Comparison of ENCODE assay signal across 11 cellular contexts in the genomic region with DNA sequence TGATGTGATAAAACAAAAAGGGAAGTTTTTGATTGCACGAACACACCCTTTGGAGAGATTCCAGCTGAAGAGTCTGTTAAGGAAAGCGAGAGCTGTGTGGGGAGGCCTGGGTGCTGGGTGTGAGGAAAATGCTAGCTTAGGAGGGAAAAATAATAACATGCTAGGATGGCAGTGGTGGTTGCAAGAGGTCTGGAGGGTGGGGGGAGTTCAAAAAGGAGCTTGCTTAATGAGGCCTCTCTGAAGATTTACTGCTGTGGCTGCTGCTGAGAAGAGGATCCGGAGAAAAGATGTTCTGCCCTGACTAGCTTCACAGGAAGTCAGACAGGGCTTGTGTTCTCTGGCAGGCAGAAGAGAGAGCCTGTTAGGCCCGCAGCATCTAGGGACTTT.
DNase-seq lines count a peak whose midpoint lies in the region; ATAC-seq and TF ChIP-seq lines count a peak whose summit lies in the region.
"Had no signal": no experiment of that assay in that cellular context is flagged by ENCODE, and none has a peak within 500 bp of the region (broad histone marks: within the 10 kb centered on the region; RNA-seq: fewer than 3 reads in every experiment).

No MANE protein-coding gene starts in this region.

- H3K36me3 ChIP-seq in MM.1S (replicated peaks; ENCODE audit: insufficient read depth, low read length): no peaks in the 10 kb centered on the region
- H3K36me3 ChIP-seq: tibial nerve had no signal

- TF ChIP-seq CTCF in cardiac fibroblast (IDR thresholded peaks at IDR 0.05; ENCODE audit: low read depth, low read length) (no peak), nephron progenitor cell (IDR thresholded peaks at IDR 0.05) (no peak), MM.1S (IDR thresholded peaks at IDR 0.05; ENCODE audit: low read length) (no peak)

- peaks cover 3% of the 10 kb centered on the region for H3K27me3 Mint-ChIP-seq in nephron progenitor cell (ENCODE audit: low read depth, poor library complexity)

- no peak overlapping the region for H2AFZ ChIP-seq in MM.1S (ENCODE audit: low read length)

- H3K79me2 ChIP-seq in MM.1S (ENCODE audit: low read length): no peaks in the 10 kb centered on the region

- peak overlapping the region; percentile 43 for H3K4me3 Mint-ChIP-seq in nephron progenitor cell

- H3K27ac ChIP-seq in MM.1S (ENCODE audit: low read length): no peak overlapping the region

- H3F3A ChIP-seq in MM.1S (ENCODE audit: insufficient read depth, low read length): no peaks in the 10 kb centered on the region

- no peak overlapping the region for H3K4me2 ChIP-seq in MM.1S (ENCODE audit: low read depth, low read length)

- H3K9me3 Mint-ChIP-seq in nephron progenitor cell: no peaks in the 10 kb centered on the region

- no peaks in the 10 kb centered on the region for H4K20me1 ChIP-seq in MM.1S (ENCODE audit: insufficient read depth, low read length)

- H3K27me3 ChIP-seq in MM.1S (replicated peaks; ENCODE audit: insufficient read depth, low read length): no peaks in the 10 kb centered on the region
- H3K27me3 ChIP-seq: tibial nerve had no signal

- peaks cover 53% of the 10 kb centered on the region for H3K4me1 Mint-ChIP-seq in nephron progenitor cell

- no peaks in the 10 kb centered on the region for H3K9me2 ChIP-seq in MM.1S (replicated peaks; ENCODE audit: insufficient read depth, low read length)

- no peaks in the 10 kb centered on the region for H3K36me3 Mint-ChIP-seq in nephron progenitor cell (ENCODE audit: low read depth)

- no peak overlapping the region for H3K4me3 ChIP-seq in cardiac fibroblast (replicated peaks in 1 of 2; ENCODE audit: low read depth in 2 of 2, low read length in 2 of 2)
- no peak overlapping the region for H3K4me3 ChIP-seq in MM.1S (ENCODE audit: low read length)
- H3K4me3 ChIP-seq: tibial nerve had no signal

- H3K9me3 ChIP-seq in MM.1S (replicated peaks; ENCODE audit: insufficient read depth, low read length): no peaks in the 10 kb centered on the region
- H3K9me3 ChIP-seq: tibial nerve had no signal

- H3K9ac ChIP-seq in MM.1S (ENCODE audit: low read length): no peak overlapping the region

- peak overlapping the region; percentile 98 for H3K27ac Mint-ChIP-seq in nephron progenitor cell

- no peak for ATAC-seq in GM18870 (IDR thresholded peaks at IDR 0.05; ENCODE audit: unreplicated experiment)
- ATAC-seq in GM18511 (IDR thresholded peaks at IDR 0.05; ENCODE audit: unreplicated experiment): no peak
- no peak for ATAC-seq in GM21381 (IDR thresholded peaks at IDR 0.05; ENCODE audit: unreplicated experiment)
- ATAC-seq: HepG2 had no signal

- DNase-seq in CMK (ENCODE audit: low read depth) (peak; percentile 63), NCI-H2227 (lab: John Stamatoyannopoulos, UW; ENCODE audit: unreplicated experiment) (peak; percentile 69), cardiac fibroblast (ENCODE audit: low read depth in 2 of 2) (peak; percentile 28 to 46), nephron progenitor cell (peak; percentile 37), MM.1S (no peak)
- DNase-seq: hippocampal formation had no signal

- no peaks in the 10 kb centered on the region for H3K4me1 ChIP-seq in MM.1S (ENCODE audit: low read length)
